In genomic region chrX:120016068-120016441, GRCh38 we compare ENCODE assay signal across 14 cellular contexts.
A peak's percentile ranks its signal among the peaks of the same experiment; 100 is the strongest.
DNase-seq lines count a peak whose midpoint lies in the region; ATAC-seq lines count a peak whose summit lies in the region.
"Had no signal": no experiment of that assay in that cellular context is flagged by ENCODE, and none has a peak within 500 bp of the region (broad histone marks: within the 10 kb centered on the region; RNA-seq: fewer than 3 reads in every experiment).

No MANE protein-coding gene starts in this region.

- no peaks in the 10 kb centered on the region for H3K4me1 ChIP-seq in iPS-20b (ENCODE audit: insufficient read depth, low read length)
- H3K4me1 ChIP-seq in stomach smooth muscle (ENCODE audit: control insufficient read depth, insufficient read depth, low read length), result peaks cover 11% of the 10 kb centered on the region
- H3K4me1 ChIP-seq: BLaER1, testis had no signal

- H3K9ac ChIP-seq in iPS-20b (ENCODE audit: low read depth, low read length) (no peak overlapping the region), stomach smooth muscle (ENCODE audit: low read length in 2 of 2) (no peak overlapping the region)
- H3K9ac ChIP-seq: BLaER1 had no signal

- peaks cover 62% of the 10 kb centered on the region for H3K27me3 Mint-ChIP-seq in activated naive CD4-positive, alpha-beta T cell treated with anti-CD3 and anti-CD28 coated beads, Interleukin-2, amount 10 ng/mL, durations not matched to agents 7 days and 5 days
- H3K27me3 Mint-ChIP-seq in T-cell, result peaks cover 40 to 61% of the 10 kb centered on the region in 2 donors

- CTCF ChIA-PET in activated naive CD4-positive, alpha-beta T cell treated with anti-CD3 and anti-CD28 coated beads, Interleukin-2, amount 10 ng/mL, durations not matched to agents 7 days and 5 days (lab: Charles Lee), result interaction anchor here (1.7 kb wide), 1 partner anchor 35 kb away, joined by 6 read pairs; no protein-coding TSS in a partner anchor
- CTCF ChIA-PET in T-cell (lab: Charles Lee), result interaction anchor here in 1 of 2 donors (0.7 kb wide), 1 partner anchor 459 kb away, joined by 5 read pairs; no protein-coding TSS in a partner anchor

- peak overlapping the region; percentile 46 for H3K4me3 Mint-ChIP-seq in activated naive CD4-positive, alpha-beta T cell treated with anti-CD3 and anti-CD28 coated beads, Interleukin-2, amount 10 ng/mL, durations not matched to agents 7 days and 5 days
- peak overlapping the region; percentile 59 to 74 (median 63) for H3K4me3 Mint-ChIP-seq in T-cell

- ATAC-seq in activated naive CD4-positive, alpha-beta T cell treated with anti-CD3 and anti-CD28 coated beads, Interleukin-2, amount 50 U/mL, for 72 hours, result no peak
- ATAC-seq in T-cell (replicated peaks in 1 of 4), result no peak
- ATAC-seq in GM21526 (IDR thresholded peaks at IDR 0.05; ENCODE audit: low FRiP score, unreplicated experiment), result no peak

- POLR2A ChIA-PET in T-cell (lab: Charles Lee), result interaction anchor here in 1 of 2 donors (0.7 kb wide), 1 partner anchor 1473 kb away, joined by 7 read pairs; no protein-coding TSS in a partner anchor

- DNase-seq in activated naive CD4-positive, alpha-beta T cell treated with anti-CD3 and anti-CD28 coated beads, Interleukin-2, amount 10 ng/mL, durations not matched to agents 7 days and 5 days, result no peak
- DNase-seq in activated naive CD4-positive, alpha-beta T cell treated with anti-CD3 and anti-CD28 coated beads, Interleukin-2, amount 50 U/mL, for 72 hours (ENCODE audit: low spot score in 2 of 2), result no peak
- DNase-seq in T-cell, result no peak
- no peak for DNase-seq in SHP77 (lab: John Stamatoyannopoulos, UW)
- no peak for DNase-seq in DMS114 treated with DMSO at 0.1 percent for 48 hours (lab: John Stamatoyannopoulos, UW; ENCODE audit: unreplicated experiment)
- DNase-seq: left lung; NCI-H2029; stimulated activated CD4-positive, alpha-beta T cell treated with anti-CD3 and anti-CD28 coated beads, Interleukin-4, amount 100 ng/mL, for 24 hours; testis had no signal

- H3K27ac ChIP-seq in iPS-20b (ENCODE audit: low read length), result no peak overlapping the region
- no peak overlapping the region for H3K27ac ChIP-seq in stomach smooth muscle (ENCODE audit: low read length)
- H3K27ac ChIP-seq: BLaER1, left lung, PC-9, testis had no signal

- H3K9me3 Mint-ChIP-seq in activated naive CD4-positive, alpha-beta T cell treated with anti-CD3 and anti-CD28 coated beads, Interleukin-2, amount 10 ng/mL, durations not matched to agents 7 days and 5 days, result no peaks in the 10 kb centered on the region
- H3K9me3 Mint-ChIP-seq in activated naive CD4-positive, alpha-beta T cell treated with anti-CD3 and anti-CD28 coated beads, Interleukin-2, amount 50 U/mL, for 72 hours, result no peaks in the 10 kb centered on the region
- no peaks in the 10 kb centered on the region for H3K9me3 Mint-ChIP-seq in T-cell

- H3K4me3 ChIP-seq in iPS-20b (ENCODE audit: low read length) (peak overlapping the region; percentile 57), stomach smooth muscle (ENCODE audit: low read length in 2 of 2) (peak overlapping the region; percentile 7 to 55)
- H3K4me3 ChIP-seq: BLaER1, PC-9, testis had no signal

- H3K27ac Mint-ChIP-seq in activated naive CD4-positive, alpha-beta T cell treated with anti-CD3 and anti-CD28 coated beads, Interleukin-2, amount 10 ng/mL, durations not matched to agents 7 days and 5 days, result no peak overlapping the region
- H3K27ac Mint-ChIP-seq in activated naive CD4-positive, alpha-beta T cell treated with anti-CD3 and anti-CD28 coated beads, Interleukin-2, amount 50 U/mL, for 72 hours, result no peak overlapping the region
- no peak overlapping the region for H3K27ac Mint-ChIP-seq in T-cell

- no peaks in the 10 kb centered on the region for H3K36me3 ChIP-seq in iPS-20b (ENCODE audit: insufficient read depth, low read depth, low read length)
- no peaks in the 10 kb centered on the region for H3K36me3 ChIP-seq in stomach smooth muscle (ENCODE audit: control insufficient read depth in 2 of 2, insufficient read depth in 2 of 2, low read length in 2 of 2)
- H3K36me3 ChIP-seq: BLaER1, left lung had no signal

- peaks cover 14% of the 10 kb centered on the region for H3K4me1 Mint-ChIP-seq in activated naive CD4-positive, alpha-beta T cell treated with anti-CD3 and anti-CD28 coated beads, Interleukin-2, amount 10 ng/mL, durations not matched to agents 7 days and 5 days
- peaks cover 10 to 16% (median 13%) of the 10 kb centered on the region in 3 donors for H3K4me1 Mint-ChIP-seq in T-cell

- H3K9me3 ChIP-seq in iPS-20b (ENCODE audit: insufficient read depth, low read depth, low read length) (no peaks in the 10 kb centered on the region), stomach smooth muscle (ENCODE audit: control insufficient read depth in 2 of 2, low read length in 2 of 2) (no peaks in the 10 kb centered on the region)
- H3K9me3 ChIP-seq: left lung, testis had no signal

- peaks cover 1% of the 10 kb centered on the region for H3K36me3 Mint-ChIP-seq in activated naive CD4-positive, alpha-beta T cell treated with anti-CD3 and anti-CD28 coated beads, Interleukin-2, amount 10 ng/mL, durations not matched to agents 7 days and 5 days
- no peaks in the 10 kb centered on the region for H3K36me3 Mint-ChIP-seq in activated naive CD4-positive, alpha-beta T cell treated with anti-CD3 and anti-CD28 coated beads, Interleukin-2, amount 50 U/mL, for 72 hours
- H3K36me3 Mint-ChIP-seq in T-cell, result no peaks in the 10 kb centered on the region

- H3K27me3 ChIP-seq in iPS-20b (ENCODE audit: insufficient read depth, low read length) (peaks cover 89% of the 10 kb centered on the region), stomach smooth muscle (ENCODE audit: control insufficient read depth in 1 of 2, insufficient read depth in 2 of 2, low read length in 2 of 2) (peaks cover 26 to 31% of the 10 kb centered on the region in 2 donors)
- H3K27me3 ChIP-seq: testis had no signal
